12 cellular contexts compared by ENCODE assay signal in the genomic region with DNA sequence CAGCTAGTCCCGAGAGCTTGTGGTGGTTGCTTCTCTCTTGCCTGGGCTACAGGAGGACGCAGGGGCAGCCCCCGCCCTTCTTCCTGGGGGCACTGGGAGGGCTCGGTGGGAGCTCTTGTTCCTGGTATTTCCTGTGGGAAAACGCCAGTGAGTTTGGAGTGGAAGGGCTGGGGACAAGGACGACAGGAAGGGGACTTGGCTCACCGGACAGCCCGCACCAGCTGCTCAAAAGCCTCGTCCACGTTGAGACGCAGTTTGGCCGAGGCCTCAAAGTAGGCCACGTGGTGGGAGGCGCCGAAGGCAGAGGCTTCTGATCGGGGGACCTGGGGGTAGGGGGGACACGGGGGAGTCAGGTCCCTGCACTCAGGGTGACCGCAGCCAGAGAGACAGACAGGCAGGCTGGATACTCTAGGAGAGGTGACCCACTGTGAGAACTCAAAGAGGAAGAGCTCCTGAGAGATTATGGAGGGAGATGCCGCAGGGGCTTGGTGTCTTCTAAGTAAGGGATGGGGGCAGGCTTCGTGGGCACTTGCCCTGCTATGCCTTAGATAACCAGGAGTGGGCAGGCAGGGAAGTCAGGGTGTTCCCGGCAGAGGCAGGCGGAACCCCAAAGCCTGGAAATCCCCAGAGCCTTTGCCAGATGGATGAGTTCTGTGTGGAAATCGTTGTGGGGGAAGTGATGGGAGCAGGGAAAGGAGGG. TPM values are rescaled to one million over a fixed set of nuclear protein-coding genes. Genes with fewer than 3 reads are reported as not detected.
DNase-seq lines count a peak whose midpoint lies in the region; ATAC-seq and TF ChIP-seq lines count a peak whose summit lies in the region.
"Had no signal": no experiment of that assay in that cellular context is flagged by ENCODE, and none has a peak within 500 bp of the region (broad histone marks: within the 10 kb centered on the region; RNA-seq: fewer than 3 reads in every experiment).

No MANE protein-coding gene starts in this region.

- no peaks in the 10 kb centered on the region for H4K20me1 ChIP-seq in GM23248 (ENCODE audit: insufficient read depth)

- H3K36me3 ChIP-seq in GM23248 (ENCODE audit: low read depth), result peaks cover 7% of the 10 kb centered on the region; the same call in 1 of the 2 replicates
- H3K36me3 ChIP-seq: HAP-1 had no signal

- H3K9me2 ChIP-seq in GM23248 (ENCODE audit: insufficient read depth), result no peaks in the 10 kb centered on the region

- peaks cover 4% of the 10 kb centered on the region for H3K4me1 ChIP-seq in GM23248 (ENCODE audit: insufficient read depth)

- H3K36me3 Mint-ChIP-seq in central memory CD8-positive, alpha-beta T cell (ENCODE audit: insufficient read depth), result peaks cover 8% of the 10 kb centered on the region
- no peaks in the 10 kb centered on the region for H3K36me3 Mint-ChIP-seq in memory B cell

- H3K4me3 ChIP-seq in GM23248 (no peak overlapping the region), lower leg skin (ENCODE audit: low read depth, poor library complexity, severe bottlenecking) (no peak overlapping the region)
- H3K4me3 ChIP-seq: coronary artery, HAP-1 had no signal

- H3K9me3 ChIP-seq in GM23248 (ENCODE audit: low read depth), result no peaks in the 10 kb centered on the region
- H3K9me3 ChIP-seq: HAP-1 had no signal

- H3K4me1 Mint-ChIP-seq in central memory CD8-positive, alpha-beta T cell, result peaks cover 39% of the 10 kb centered on the region
- peaks cover 20% of the 10 kb centered on the region for H3K4me1 Mint-ChIP-seq in memory B cell

- no peak for TF ChIP-seq CTCF in 22Rv1 (IDR thresholded peaks at IDR 0.05)
- TF ChIP-seq CTCF in GM10266 (IDR thresholded peaks at IDR 0.05; ENCODE audit: control insufficient read depth, insufficient read depth, low read depth, missing control alignments), result no peak
- TF ChIP-seq CTCF in lower leg skin (IDR thresholded peaks at IDR 0.05), result no peak

- intact Hi-C loops in lower leg skin (cut with DNase I; ENCODE audit: low total_unique reads), result loop anchor here (5.0 kb wide), 1 partner anchor 43 kb away; a partner anchor contains a TSS

- TF ChIP-seq POLR2A in lower leg skin (IDR thresholded peaks at IDR 0.05), result no peak

- peaks cover 24% of the 10 kb centered on the region for H3F3A ChIP-seq in GM23248 (ENCODE audit: insufficient read depth)

- no peak for ATAC-seq in central memory CD8-positive, alpha-beta T cell (replicated peaks; ENCODE audit: extremely low read depth, poor library complexity, severe bottlenecking)
- no peak for ATAC-seq in memory B cell (ENCODE audit: low read depth)
- no peak for ATAC-seq in GM21576 (IDR thresholded peaks at IDR 0.05; ENCODE audit: unreplicated experiment)
- ATAC-seq in GM21723 (IDR thresholded peaks at IDR 0.05; ENCODE audit: unreplicated experiment), result no peak

- no peaks in the 10 kb centered on the region for H3K9me3 Mint-ChIP-seq in central memory CD8-positive, alpha-beta T cell
- H3K9me3 Mint-ChIP-seq in memory B cell, result no peaks in the 10 kb centered on the region

- H3K27ac ChIP-seq in 22Rv1 (peak overlapping the region; percentile 15; the same call in 1 of the 2 replicates), GM23248 (no peak overlapping the region)

- DNase-seq in GM23248 (peak; percentile 43), memory B cell (ENCODE audit: low spot score in 2 of 2) (no peak), GM10266 (ENCODE audit: extremely low spot score) (no peak), lower leg skin (ENCODE audit: low spot score in 2 of 2) (no peak)
- DNase-seq in central memory CD8-positive, alpha-beta T cell (ENCODE audit: low spot score in 2 of 2), result no peak
- DNase-seq: activated CD8-positive, alpha-beta memory T cell treated with anti-CD3 and anti-CD28 coated beads for 24 hours; NCI-H2029 had no signal

- H3K27me3 Mint-ChIP-seq in central memory CD8-positive, alpha-beta T cell, result no peaks in the 10 kb centered on the region
- no peaks in the 10 kb centered on the region for H3K27me3 Mint-ChIP-seq in memory B cell

- no peaks in the 10 kb centered on the region for H3K27me3 ChIP-seq in GM23248 (replicated peaks; ENCODE audit: insufficient read depth)

- H3K4me3 Mint-ChIP-seq in central memory CD8-positive, alpha-beta T cell, result no peak overlapping the region
- H3K4me3 Mint-ChIP-seq in memory B cell, result no peak overlapping the region

- H3K4me2 ChIP-seq in GM23248 (ENCODE audit: unreplicated experiment), result no peak overlapping the region

- no peak overlapping the region for H3K9ac ChIP-seq in GM23248

- in situ Hi-C loops in GM23248 (cut with MboI), result no loop called here

- peaks cover 24% of the 10 kb centered on the region for H3K79me2 ChIP-seq in GM23248 (ENCODE audit: insufficient read depth)

- H3K27ac Mint-ChIP-seq in central memory CD8-positive, alpha-beta T cell (ENCODE audit: low read depth), result peak overlapping the region; percentile 7
- peak overlapping the region; percentile 31 for H3K27ac Mint-ChIP-seq in memory B cell

- WGBS in GM23248 (ENCODE audit: low coverage in 1 of 2, low lambda C conversion rate in 2 of 2, missing lambda C conversion rate in 2 of 2), 2 experiments, result 61 to 66% methylated on average over 15 to 23 of the region's 23 CpGs
- 36 to 44% methylated on average over 23 of the region's 23 CpGs for WGBS in lower leg skin, 2 donors

- H2AFZ ChIP-seq in GM23248, result no peak overlapping the region

RNA-seq across cellular contexts. Expression of a gene that starts 4.3 kb away (rescaled TPM):
- total RNA-seq in GM23248 (2014; rRNA removed; shearing (Covaris generic)), result 61.0 and 116 TPM in 2 replicates
- polyA plus RNA-seq in GM23248 (2016; fragmentation: Nextera tagmentation; extraction: Ambion mirVana), result 337 and 347 TPM in 2 replicates
- 10 to 100 TPM; 14.0 to 20.2 (median 18.8) TPM for total RNA-seq in lower leg skin

RNA-seq across cellular contexts. Expression of a gene that starts 6.3 kb away (rescaled TPM):
- 18.6 and 28.7 TPM in 2 replicates for total RNA-seq in GM23248 (2014; rRNA removed; shearing (Covaris generic))
- polyA plus RNA-seq in GM23248 (2016; fragmentation: Nextera tagmentation; extraction: Ambion mirVana), result 8.4 and 8.5 TPM in 2 replicates
- 10 to 100 TPM; 28.6 to 54.3 (median 33.7) TPM for total RNA-seq in lower leg skin

RNA-seq across cellular contexts. Expression of a gene that starts 30.0 kb away (rescaled TPM):
- total RNA-seq in GM23248 (2014; rRNA removed; shearing (Covaris generic)), result 50.0 and 55.6 TPM in 2 replicates
- polyA plus RNA-seq in GM23248 (2016; fragmentation: Nextera tagmentation; extraction: Ambion mirVana), result 28.6 and 28.8 TPM in 2 replicates
- total RNA-seq in lower leg skin, result 100 to 1,000 TPM in 1 of 4 donors, 10 to 100 TPM in 3; 38.7 to 102 (median 74.9) TPM

RNA-seq across cellular contexts. Expression of a gene that starts 30.1 kb away (rescaled TPM):
- 4.3 and 9.5 TPM in 2 replicates for total RNA-seq in GM23248 (2014; rRNA removed; shearing (Covaris generic))
- polyA plus RNA-seq in GM23248 (2016; fragmentation: Nextera tagmentation; extraction: Ambion mirVana), result 16.6 and 16.7 TPM in 2 replicates
- 1 to 10 TPM; 6.1 to 9.2 (median 6.6) TPM for total RNA-seq in lower leg skin

RNA-seq across cellular contexts. Expression of a gene that starts 41.4 kb away (rescaled TPM):
- total RNA-seq in GM23248 (2014; rRNA removed; shearing (Covaris generic)), result 192 and 225 TPM in 2 replicates
- 164 and 173 TPM in 2 replicates for polyA plus RNA-seq in GM23248 (2016; fragmentation: Nextera tagmentation; extraction: Ambion mirVana)
- 100 to 1,000 TPM; 102 to 117 (median 108) TPM for total RNA-seq in lower leg skin
